In the genomic region with DNA sequence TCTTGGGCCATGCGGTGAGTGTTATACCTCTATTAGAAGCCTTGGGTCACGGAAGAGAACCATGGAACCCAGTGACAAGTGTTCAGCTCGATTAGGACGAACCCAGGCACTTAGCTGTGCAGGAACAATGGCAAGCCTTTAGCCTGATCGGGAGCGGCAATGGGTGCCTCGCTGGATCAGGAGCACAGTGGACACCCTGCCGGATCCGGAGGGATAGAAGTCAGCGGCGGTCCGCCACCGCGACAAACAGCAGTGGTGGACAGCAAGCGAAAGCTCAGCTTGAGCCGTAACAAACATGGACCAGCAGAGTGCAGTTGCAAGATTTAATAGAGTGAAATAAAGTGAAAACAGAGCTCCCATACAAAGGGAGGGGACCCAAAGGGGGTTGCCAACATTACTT, we compare ENCODE assay signal across 15 cellular contexts. TPM values are rescaled to one million over a fixed set of nuclear protein-coding genes. Genes with fewer than 3 reads are reported as not detected.
"Had no signal": no experiment of that assay in that cellular context is flagged by ENCODE, and none has a peak within 500 bp of the region (broad histone marks: within the 10 kb centered on the region; RNA-seq: fewer than 3 reads in every experiment).

No MANE protein-coding gene starts in this region.

RNA-seq across cellular contexts. Expression of a gene that starts 24.2 kb away (rescaled TPM):
- total RNA-seq: activated B cell treated with CpG ODN at 0.5 μM for 24 hours; activated CD4-positive, alpha-beta memory T cell treated with anti-CD3 and anti-CD28 coated beads for 36 hours; activated CD4-positive, alpha-beta memory T cell treated with anti-CD3 and anti-CD28 coated beads, Interleukin-2, amount 10 ng/mL, durations not matched to agents 7 days and 5 days; activated CD4-positive, alpha-beta T cell treated with anti-CD3 and anti-CD28 coated beads for 36 hours; activated CD4-positive, alpha-beta T cell treated with anti-CD3 and anti-CD28 coated beads, Interleukin-2, amount 10 ng/mL, durations not matched to agents 24 days and 14 days; activated CD4-positive, alpha-beta T cell treated with anti-CD3 and anti-CD28 coated beads, Interleukin-2, amount 10 ng/mL, durations not matched to agents 7 days and 5 days; activated CD8-positive, alpha-beta memory T cell treated with anti-CD3 and anti-CD28 coated beads for 36 hours; activated CD8-positive, alpha-beta memory T cell treated with anti-CD3 and anti-CD28 coated beads, Interleukin-2, amount 10 ng/mL, durations not matched to agents 7 days and 5 days; activated CD8-positive, alpha-beta T cell treated with anti-CD3 and anti-CD28 coated beads, Interleukin-2, amount 10 ng/mL, durations not matched to agents 7 days and 5 days; T-helper 1 cell treated with Interleukin-12 subunit alpha and Interleukin-12 subunit beta and Interleukin-4 antibody, amounts not matched to agents 30 ng/mL and 1 ng/mL, for 36 hours; T-helper 17 cell; T-helper 2 cell treated with Interferon-gamma antibody and Interleukin-4, amounts not matched to agents 100 ng/mL and 5 ng/mL, for 36 hours; WTC11 had no signal

RNA-seq across cellular contexts. Expression of a gene that starts 38.1 kb away (rescaled TPM):
- total RNA-seq: activated B cell treated with CpG ODN at 0.5 μM for 24 hours; activated CD4-positive, alpha-beta memory T cell treated with anti-CD3 and anti-CD28 coated beads for 36 hours; activated CD4-positive, alpha-beta memory T cell treated with anti-CD3 and anti-CD28 coated beads, Interleukin-2, amount 10 ng/mL, durations not matched to agents 7 days and 5 days; activated CD4-positive, alpha-beta T cell treated with anti-CD3 and anti-CD28 coated beads for 36 hours; activated CD4-positive, alpha-beta T cell treated with anti-CD3 and anti-CD28 coated beads, Interleukin-2, amount 10 ng/mL, durations not matched to agents 24 days and 14 days; activated CD4-positive, alpha-beta T cell treated with anti-CD3 and anti-CD28 coated beads, Interleukin-2, amount 10 ng/mL, durations not matched to agents 7 days and 5 days; activated CD8-positive, alpha-beta memory T cell treated with anti-CD3 and anti-CD28 coated beads for 36 hours; activated CD8-positive, alpha-beta memory T cell treated with anti-CD3 and anti-CD28 coated beads, Interleukin-2, amount 10 ng/mL, durations not matched to agents 7 days and 5 days; activated CD8-positive, alpha-beta T cell treated with anti-CD3 and anti-CD28 coated beads for 36 hours; activated CD8-positive, alpha-beta T cell treated with anti-CD3 and anti-CD28 coated beads, Interleukin-2, amount 10 ng/mL, durations not matched to agents 7 days and 5 days; T-cell; T-helper 1 cell treated with Interleukin-12 subunit alpha and Interleukin-12 subunit beta and Interleukin-4 antibody, amounts not matched to agents 30 ng/mL and 1 ng/mL, for 36 hours; T-helper 17 cell; T-helper 2 cell treated with Interferon-gamma antibody and Interleukin-4, amounts not matched to agents 100 ng/mL and 5 ng/mL, for 36 hours; WTC11 had no signal
